Comparison of ENCODE assay signal across 32 cellular contexts in the genomic region with DNA sequence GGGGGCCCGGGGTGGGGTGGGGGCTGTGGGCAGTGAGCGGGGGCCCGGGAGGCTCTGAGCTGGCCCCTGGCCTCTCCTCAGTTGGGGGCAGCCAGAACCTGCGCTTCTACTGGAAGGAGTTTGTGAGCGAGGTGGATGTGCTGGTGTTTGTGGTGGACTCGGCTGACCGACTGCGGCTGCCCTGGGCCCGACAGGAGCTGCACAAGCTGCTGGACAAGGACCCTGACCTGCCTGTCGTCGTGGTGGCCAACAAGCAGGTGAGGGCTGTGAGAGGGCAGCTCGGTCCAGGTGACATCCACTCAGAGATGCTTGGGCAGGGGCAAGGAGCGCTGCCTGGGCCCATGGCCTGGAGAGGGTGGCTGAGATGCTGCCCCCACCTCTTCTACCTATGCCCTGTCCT. TPM values are rescaled to one million over a fixed set of nuclear protein-coding genes. Genes with fewer than 3 reads are reported as not detected.
"Had no signal": no experiment of that assay in that cellular context is flagged by ENCODE, and none has a peak within 500 bp of the region (broad histone marks: within the 10 kb centered on the region; RNA-seq: fewer than 3 reads in every experiment).

No MANE protein-coding gene starts in this region.

- DNase-seq: activated B cell treated with CpG ODN at 0.5 μM for 24 hours; activated CD4-positive, alpha-beta T cell treated with anti-CD3 and anti-CD28 coated beads for 48 hours; activated CD4-positive, alpha-beta T cell treated with anti-CD3 and anti-CD28 coated beads, Interleukin-2, amount 50 U/mL, for 1 hour; activated CD4-positive, alpha-beta T cell treated with anti-CD3 and anti-CD28 coated beads, Interleukin-2, amount 50 U/mL, for 48 hours; activated CD8-positive, alpha-beta memory T cell treated with anti-CD3 and anti-CD28 coated beads for 24 hours; activated CD8-positive, alpha-beta T cell treated with anti-CD3 and anti-CD28 coated beads for 36 hours; activated gamma-delta T cell; activated naive CD4-positive, alpha-beta T cell; activated naive CD4-positive, alpha-beta T cell treated with anti-CD3 and anti-CD28 coated beads, Interleukin-2, amount 10 ng/mL, durations not matched to agents 7 days and 5 days; activated naive CD8-positive, alpha-beta T cell treated with anti-CD3 and anti-CD28 coated beads, Interleukin-2, amount 10 ng/mL, durations not matched to agents 7 days and 5 days; activated T-cell treated with anti-CD3 and anti-CD28 coated beads, Interleukin-2, amount 50 U/mL, for 4 hours; central memory CD4-positive, alpha-beta T cell; cortex of kidney; dermis blood vessel endothelial cell; effector CD4-positive, alpha-beta T cell; effector memory CD8-positive, alpha-beta T cell; erythroblast; foreskin keratinocyte; T-helper 1 cell; T-helper 17 cell; T1000; WERI-Rb-1 had no signal

- H3K4me3 Mint-ChIP-seq: activated B cell treated with CpG ODN at 0.5 μM for 24 hours; activated CD8-positive, alpha-beta T cell treated with anti-CD3 and anti-CD28 coated beads for 36 hours; activated naive CD4-positive, alpha-beta T cell treated with anti-CD3 and anti-CD28 coated beads, Interleukin-2, amount 10 ng/mL, durations not matched to agents 7 days and 5 days; activated naive CD8-positive, alpha-beta T cell treated with anti-CD3 and anti-CD28 coated beads, Interleukin-2, amount 10 ng/mL, durations not matched to agents 7 days and 5 days; activated T-cell treated with anti-CD3 and anti-CD28 coated beads, Interleukin-2, amount 50 U/mL, for 4 hours; activated T-helper 17 cell treated with anti-CD3 and anti-CD28 coated beads, Interleukin-2, amount 50 U/mL, for 72 hours; effector memory CD8-positive, alpha-beta T cell; T-helper 17 cell; T-helper 2 cell treated with Interferon-gamma antibody and Interleukin-4, amounts not matched to agents 5 μg/mL and 100 μg/mL, for 36 hours had no signal

- H3K27ac ChIP-seq: ascending aorta, breast epithelium, cardiac muscle cell, esophagus muscularis mucosa, foreskin keratinocyte, gastroesophageal sphincter, WERI-Rb-1 had no signal

- ATAC-seq: activated CD4-positive, CD25-positive, alpha-beta regulatory T cell treated with anti-CD3 and anti-CD28 coated beads, Interleukin-2, amount 50 U/mL, for 24 hours; activated CD8-positive, alpha-beta T cell treated with anti-CD3 and anti-CD28 coated beads for 36 hours; activated naive CD4-positive, alpha-beta T cell treated with anti-CD3 and anti-CD28 coated beads, Interleukin-2, amount 50 U/mL, for 72 hours; activated T-cell treated with anti-CD3 and anti-CD28 coated beads, Interleukin-2, amount 50 U/mL, for 4 hours; activated T-helper 17 cell treated with anti-CD3 and anti-CD28 coated beads, Interleukin-2, amount 50 U/mL, for 72 hours; effector memory CD8-positive, alpha-beta T cell; foreskin keratinocyte; gastroesophageal sphincter; T-helper 17 cell had no signal

- H3K4me1 ChIP-seq: breast epithelium, foreskin keratinocyte had no signal

- H3K9me3 Mint-ChIP-seq: activated B cell treated with CpG ODN at 0.5 μM for 24 hours; activated CD8-positive, alpha-beta T cell treated with anti-CD3 and anti-CD28 coated beads for 36 hours; activated naive CD4-positive, alpha-beta T cell treated with anti-CD3 and anti-CD28 coated beads, Interleukin-2, amount 10 ng/mL, durations not matched to agents 7 days and 5 days; activated naive CD4-positive, alpha-beta T cell treated with anti-CD3 and anti-CD28 coated beads, Interleukin-2, amount 50 U/mL, for 72 hours; activated naive CD8-positive, alpha-beta T cell treated with anti-CD3 and anti-CD28 coated beads, Interleukin-2, amount 10 ng/mL, durations not matched to agents 7 days and 5 days; activated T-cell treated with anti-CD3 and anti-CD28 coated beads, Interleukin-2, amount 50 U/mL, for 4 hours; activated T-helper 17 cell treated with anti-CD3 and anti-CD28 coated beads, Interleukin-2, amount 50 U/mL, for 72 hours; brain; effector memory CD8-positive, alpha-beta T cell; T-helper 2 cell treated with Interferon-gamma antibody and Interleukin-4, amounts not matched to agents 5 μg/mL and 100 μg/mL, for 36 hours had no signal

- H3K9me3 ChIP-seq: ascending aorta, breast epithelium, esophagus muscularis mucosa, gastroesophageal sphincter had no signal

- H3K4me3 ChIP-seq: ascending aorta, breast epithelium, cardiac muscle cell, esophagus muscularis mucosa, gastroesophageal sphincter had no signal

- H3K36me3 ChIP-seq: breast epithelium had no signal

- H3K27me3 ChIP-seq: ascending aorta, breast epithelium, esophagus muscularis mucosa, foreskin keratinocyte, gastroesophageal sphincter had no signal

- H3K27ac Mint-ChIP-seq: activated B cell treated with CpG ODN at 0.5 μM for 24 hours; activated CD8-positive, alpha-beta T cell treated with anti-CD3 and anti-CD28 coated beads for 36 hours; activated naive CD4-positive, alpha-beta T cell treated with anti-CD3 and anti-CD28 coated beads, Interleukin-2, amount 10 ng/mL, durations not matched to agents 7 days and 5 days; activated naive CD4-positive, alpha-beta T cell treated with anti-CD3 and anti-CD28 coated beads, Interleukin-2, amount 50 U/mL, for 72 hours; activated T-helper 17 cell treated with anti-CD3 and anti-CD28 coated beads, Interleukin-2, amount 50 U/mL, for 72 hours; T-helper 2 cell treated with Interferon-gamma antibody and Interleukin-4, amounts not matched to agents 5 μg/mL and 100 μg/mL, for 36 hours had no signal

RNA-seq across cellular contexts. Expression of a gene that starts 19.7 kb away (rescaled TPM):
- total RNA-seq: ascending aorta had no signal
